In the genomic region with DNA sequence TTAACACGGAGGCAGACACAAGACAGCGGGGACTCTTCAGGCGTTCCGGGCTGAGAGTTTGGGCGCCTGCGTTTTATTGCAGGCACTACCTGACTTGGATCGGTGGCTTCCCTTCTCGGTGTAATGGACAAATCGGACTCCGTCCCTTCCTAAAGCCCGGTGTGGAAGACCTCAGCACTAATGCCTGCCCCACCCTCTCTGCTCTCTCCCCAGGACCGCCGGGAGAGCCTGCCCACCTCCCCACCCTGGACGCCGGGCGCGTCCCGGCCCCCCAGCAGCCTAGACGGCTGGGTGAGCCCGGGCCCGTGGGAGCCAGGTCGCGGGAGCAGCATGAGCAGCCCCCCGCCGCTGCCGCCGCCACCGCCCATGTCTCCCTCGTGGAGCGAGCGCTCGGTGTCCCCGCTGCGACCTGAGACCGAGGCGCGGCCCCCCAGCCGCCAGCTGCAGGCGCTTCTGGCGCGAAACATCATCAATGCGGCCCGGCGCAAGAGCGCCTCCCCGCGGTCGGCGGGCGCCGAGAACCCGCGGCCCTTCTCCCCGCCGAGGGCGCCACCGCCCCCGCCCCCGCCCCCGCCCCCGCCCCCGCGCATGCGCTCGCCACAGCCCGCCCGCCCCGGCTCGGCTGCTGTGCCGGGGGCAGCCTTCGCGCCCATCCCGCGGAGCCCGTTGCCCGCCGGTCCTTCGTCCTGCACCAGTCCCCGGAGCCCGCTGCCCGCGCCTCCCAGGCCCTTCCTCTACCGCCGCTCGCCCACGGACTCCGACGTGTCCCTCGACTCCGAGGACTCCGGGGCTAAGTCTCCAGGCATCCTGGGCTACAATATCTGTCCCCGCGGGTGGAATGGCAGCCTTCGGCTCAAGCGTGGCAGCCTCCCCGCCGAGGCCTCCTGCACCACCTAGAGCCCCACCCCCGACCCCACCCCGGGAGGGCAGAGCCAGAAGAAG, we compare ENCODE assay signal across 9 cellular contexts. TPM values are rescaled to one million over a fixed set of nuclear protein-coding genes. Genes with fewer than 3 reads are reported as not detected.
A peak's percentile ranks its signal among the peaks of the same experiment; 100 is the strongest.
DNase-seq lines count a peak whose midpoint lies in the region; ATAC-seq, FAIRE-seq and TF ChIP-seq lines count a peak whose summit lies in the region.
"Had no signal": no experiment of that assay in that cellular context is flagged by ENCODE, and none has a peak within 500 bp of the region (broad histone marks: within the 10 kb centered on the region; RNA-seq: fewer than 3 reads in every experiment).

No MANE protein-coding gene starts in this region.

- dilution Hi-C loops in endothelial cell of umbilical vein (cut with MboI; ENCODE audit: extremely low pct_ligation_motif_present, low sequenced_read_pairs), result no loop called here

- peaks cover 3 to 26% of the 10 kb centered on the region in 2 experiments for H3K36me3 ChIP-seq in endothelial cell of umbilical vein (ENCODE audit: control insufficient read depth in 2 of 2, extremely low read depth in 1 of 2, insufficient read depth in 2 of 2, low read length in 2 of 2)
- peaks cover 0 to 6% of the 10 kb centered on the region in 2 donors for H3K36me3 ChIP-seq in mucosa of rectum (ENCODE audit: control insufficient read depth in 2 of 2, insufficient read depth in 2 of 2, low read length in 2 of 2)

- CTCF ChIA-PET in endothelial cell of umbilical vein (lab: Charles Lee), result interaction anchor here (0.6 to 9.0 kb wide), 18 partner anchors 9 to 199 kb away, joined by 3 to 123 read pairs (median 4); partner anchors contain the start of genes IRGM, RBM22 and SYNPO

- peak; percentile 58 for TF ChIP-seq POLR2A in endothelial cell of umbilical vein (IDR thresholded peaks at IDR 0.05; ENCODE audit: low read depth, low read length)

- H3K27ac ChIP-seq in endothelial cell of umbilical vein (ENCODE audit: insufficient read depth, low read depth, low read length) (no peak overlapping the region), mucosa of rectum (ENCODE audit: low read depth in 2 of 2, low read length in 2 of 2) (peak overlapping the region in 1 of 2 donors; percentile 9)

- H3K79me2 ChIP-seq in endothelial cell of umbilical vein (ENCODE audit: control insufficient read depth, insufficient read depth, low read length), result peaks cover 2% of the 10 kb centered on the region

- H3K27me3 ChIP-seq in endothelial cell of umbilical vein (ENCODE audit: control insufficient read depth in 2 of 2, insufficient read depth in 2 of 2, low read length in 2 of 2), result peaks cover under 1 to 7% of the 10 kb centered on the region in 2 experiments
- H3K27me3 ChIP-seq in mucosa of rectum (ENCODE audit: control insufficient read depth in 2 of 2, insufficient read depth in 2 of 2, low read length in 2 of 2), result no peaks in the 10 kb centered on the region

- POLR2A ChIA-PET in endothelial cell of umbilical vein (lab: Charles Lee), result no interaction called here

- peak overlapping the region; percentile 54 for H3K4me3 ChIP-seq in AG09309 (ENCODE audit: control insufficient read depth, low read depth, low read length)
- no peak overlapping the region for H3K4me3 ChIP-seq in endothelial cell of umbilical vein (replicated peaks in 1 of 3; ENCODE audit: insufficient read depth in 1 of 3, low read depth in 1 of 3, low read length in 3 of 3)
- H3K4me3 ChIP-seq in mucosa of rectum (ENCODE audit: low read length in 2 of 2), result peak overlapping the region; percentile 52 to 69

- H3K9me3 ChIP-seq in endothelial cell of umbilical vein (replicated peaks; ENCODE audit: control insufficient read depth, insufficient read depth, low read length), result no peaks in the 10 kb centered on the region
- no peaks in the 10 kb centered on the region for H3K9me3 ChIP-seq in mucosa of rectum (ENCODE audit: control insufficient read depth in 2 of 2, low read length in 2 of 2)

- TF ChIP-seq CTCF in AG09309 (IDR thresholded peaks at IDR 0.05; ENCODE audit: control insufficient read depth, insufficient read depth, low read depth, low read length, missing control alignments) (peak; percentile 51), endothelial cell of umbilical vein (IDR thresholded peaks at IDR 0.05; ENCODE audit: extremely low read depth in 1 of 2, insufficient read depth in 1 of 2, low read depth in 1 of 2, low read length in 2 of 2) (peak; percentile 34 to 70)

- H3K4me1 ChIP-seq in endothelial cell of umbilical vein (ENCODE audit: control insufficient read depth, extremely low read depth, insufficient read depth, low read length) (no peaks in the 10 kb centered on the region), mucosa of rectum (ENCODE audit: control insufficient read depth in 2 of 2, insufficient read depth in 2 of 2, low read length in 2 of 2) (peaks cover 12 to 14% of the 10 kb centered on the region in 2 donors)

- no peak overlapping the region for H3K4me2 ChIP-seq in endothelial cell of umbilical vein (ENCODE audit: insufficient read depth, low read length)

- no peaks in the 10 kb centered on the region for H3K9me1 ChIP-seq in endothelial cell of umbilical vein (replicated peaks; ENCODE audit: control insufficient read depth, extremely low read depth, insufficient read depth, low read length)

- no peaks in the 10 kb centered on the region for H4K20me1 ChIP-seq in endothelial cell of umbilical vein (replicated peaks; ENCODE audit: control insufficient read depth, extremely low read depth, insufficient read depth, low read length)

- DNase-seq in AG09309 (ENCODE audit: low read depth) (no peak), NCI-H748 (lab: John Stamatoyannopoulos, UW; ENCODE audit: unreplicated experiment) (peak; percentile 84), endothelial cell of umbilical vein (ENCODE audit: low read depth, low spot score) (peak; percentile 46)
- DNase-seq in activated CD8-positive, alpha-beta memory T cell treated with anti-CD3 and anti-CD28 coated beads for 1 hour (ENCODE audit: extremely low read depth in 1 of 2, low read depth in 1 of 2), result peak; percentile 43 to 66
- peak; percentile 57 to 62 for DNase-seq in stimulated activated CD8-positive, alpha-beta memory T cell treated with anti-CD3 and anti-CD28 coated beads, Interleukin-7, amount 100 ng/mL, for 1 hour (ENCODE audit: low read depth in 2 of 2)

- H3K9ac ChIP-seq in endothelial cell of umbilical vein (replicated peaks; ENCODE audit: extremely low read depth, insufficient read depth, low read length) (no peak overlapping the region), mucosa of rectum (ENCODE audit: low read depth in 1 of 2, low read length in 2 of 2) (peak overlapping the region in 1 of 2 donors; percentile 68)

- ATAC-seq in GM18868 (IDR thresholded peaks at IDR 0.05; ENCODE audit: unreplicated experiment) (peak; percentile 68), HG03196 (IDR thresholded peaks at IDR 0.05; ENCODE audit: unreplicated experiment) (peak; percentile 77)

- intact Hi-C loops in endothelial cell of umbilical vein (cut with micrococcal nuclease), result loop anchor here (1.0 to 2.0 kb wide), 4 partner anchors 67 to 198 kb away; no protein-coding TSS in a partner anchor

- no peak overlapping the region for H2AFZ ChIP-seq in endothelial cell of umbilical vein (ENCODE audit: low read depth, low read length)

- no peak for FAIRE-seq in endothelial cell of umbilical vein (lab: Jason Lieb, UNC)

- no TSS peak for BruUV-seq in endothelial cell of umbilical vein (replicated peaks; lab: Mats Ljungman, UMichigan)

TF ChIP-seq in endothelial cell of umbilical vein, 7 proteins besides CTCF, POLR2A, EP300 and RAD21:
- peak; percentile 69 for TF ChIP-seq POLR2AphosphoS5 (IDR thresholded peaks at IDR 0.05; ENCODE audit: insufficient read depth, low read depth, low read length)
- no peak for TF ChIP-seq JUN (IDR thresholded peaks at IDR 0.05; ENCODE audit: borderline replicate concordance, insufficient read depth, insufficient read length, low read depth)

RNA-seq across cellular contexts. Expression of gene MYOZ3, which starts 4.6 kb away (rescaled TPM):
- total RNA-seq in endothelial cell of umbilical vein, result 1.1 and 1.2 TPM in 2 replicates
- polyA plus RNA-seq in endothelial cell of umbilical vein, result 0.43 and 0.59 TPM in 2 replicates
- polyA plus RNA-seq in endothelial cell of umbilical vein (2011; cell fraction: cytosol; rRNA removed), result 0.27 and 0.37 TPM in 2 replicates
- 0.55 and 0.80 TPM in 2 replicates for polyA plus RNA-seq in endothelial cell of umbilical vein (2011; cell fraction: nucleus; rRNA removed)
- polyA plus RNA-seq in endothelial cell of umbilical vein (2012), result 0.28 and 0.67 TPM in 2 replicates
- polyA minus RNA-seq in endothelial cell of umbilical vein, result 0.68 and 0.75 TPM in 2 replicates
- not detected for polyA minus RNA-seq in endothelial cell of umbilical vein (2011; cell fraction: cytosol; rRNA and poly(A)+ RNA removed)
- 0.77 and 1.1 TPM in 2 replicates for polyA minus RNA-seq in endothelial cell of umbilical vein (2011; cell fraction: nucleus; rRNA and poly(A)+ RNA removed)
- total RNA-seq: T-helper 1 cell treated with Interleukin-12 subunit alpha and Interleukin-12 subunit beta and Interleukin-4 antibody, amounts not matched to agents 30 ng/mL and 1 ng/mL, for 36 hours had no signal

RNA-seq across cellular contexts. Expression of gene SYNPO, which starts 16.0 kb away (rescaled TPM):
- 93.9 and 121 TPM in 2 replicates for total RNA-seq in endothelial cell of umbilical vein
- polyA plus RNA-seq in endothelial cell of umbilical vein, result 56.9 and 68.4 TPM in 2 replicates
- polyA plus RNA-seq in endothelial cell of umbilical vein (2011; cell fraction: cytosol; rRNA removed), result 58.1 and 70.3 TPM in 2 replicates
- 80.9 and 110 TPM in 2 replicates for polyA plus RNA-seq in endothelial cell of umbilical vein (2011; cell fraction: nucleus; rRNA removed)
- polyA plus RNA-seq in endothelial cell of umbilical vein (2012), result 58.3 and 66.7 TPM in 2 replicates
- 84.2 and 147 TPM in 2 replicates for polyA minus RNA-seq in endothelial cell of umbilical vein
- 8.7 TPM for polyA minus RNA-seq in endothelial cell of umbilical vein (2011; cell fraction: cytosol; rRNA and poly(A)+ RNA removed)
- polyA minus RNA-seq in endothelial cell of umbilical vein (2011; cell fraction: nucleus; rRNA and poly(A)+ RNA removed), result 66.6 and 71.2 TPM in 2 replicates
- total RNA-seq: T-helper 1 cell treated with Interleukin-12 subunit alpha and Interleukin-12 subunit beta and Interleukin-4 antibody, amounts not matched to agents 30 ng/mL and 1 ng/mL, for 36 hours had no signal

RNA-seq across cellular contexts. Expression of gene RBM22, which starts 44.4 kb away (rescaled TPM):
- 44.4 and 51.2 TPM in 2 replicates for total RNA-seq in endothelial cell of umbilical vein
- 37.0 and 41.8 TPM in 2 replicates for polyA plus RNA-seq in endothelial cell of umbilical vein
- 39.8 and 41.8 TPM in 2 replicates for polyA plus RNA-seq in endothelial cell of umbilical vein (2011; cell fraction: cytosol; rRNA removed)
- polyA plus RNA-seq in endothelial cell of umbilical vein (2011; cell fraction: nucleus; rRNA removed), result 85.3 and 110 TPM in 2 replicates
- polyA plus RNA-seq in endothelial cell of umbilical vein (2012), result 33.1 and 42.8 TPM in 2 replicates
- 34.4 and 36.8 TPM in 2 replicates for polyA minus RNA-seq in endothelial cell of umbilical vein
- 18.9 TPM for polyA minus RNA-seq in endothelial cell of umbilical vein (2011; cell fraction: cytosol; rRNA and poly(A)+ RNA removed)
- 40.7 and 55.0 TPM in 2 replicates for polyA minus RNA-seq in endothelial cell of umbilical vein (2011; cell fraction: nucleus; rRNA and poly(A)+ RNA removed)

Comparison
In these comparisons a context has a peak if more than half of its experiments do, and no peak if none do; other contexts are left out.
1. H3K4me3 ChIP-seq: peak in AG09309 (single experiment) and mucosa of rectum (2 of 2); none in endothelial cell of umbilical vein (0 of 3).